1 cellular context compared by ENCODE assay signal in genomic region chr6:163405412-163406309, GRCh38.
TF ChIP-seq lines count a peak whose summit lies in the region.

No MANE protein-coding gene starts in this region.

TF ChIP-seq in K562, 482 proteins besides CTCF, POLR2A, EP300 and RAD21 (continued from another document):
- no peak for TF ChIP-seq SP2 (IDR thresholded peaks at IDR 0.05; ENCODE audit: extremely low read depth, low read depth, low read length, poor library complexity, severe bottlenecking)
- peak; percentile 40; the same call in 1 of the 2 replicates for TF ChIP-seq SPI1 (IDR thresholded peaks at IDR 0.05; ENCODE audit: borderline replicate concordance, low read depth, low read length)
- no peak for TF ChIP-seq ARID4B (CRISPR knock-in tag; IDR thresholded peaks at IDR 0.05)
